Comparison of ENCODE assay signal across 28 cellular contexts in the genomic region with DNA sequence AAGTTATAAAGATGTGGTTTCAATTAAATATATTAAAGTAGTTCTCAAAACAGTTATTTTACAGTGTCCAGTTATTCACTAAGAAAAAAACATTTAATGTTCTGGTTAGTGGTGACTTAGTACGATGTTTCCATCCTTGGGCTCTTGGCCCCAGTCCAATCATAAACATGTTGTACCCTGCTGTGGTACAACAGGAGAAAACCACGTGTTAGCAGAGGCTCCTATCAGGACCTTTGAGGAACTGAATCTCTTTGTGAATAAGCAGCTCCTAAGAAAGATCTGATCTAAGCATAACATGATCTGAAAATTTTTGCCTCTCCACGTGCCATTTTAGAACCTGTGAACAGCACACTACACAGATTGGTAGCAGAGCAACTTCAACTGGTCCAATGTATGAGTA.
A peak's percentile ranks its signal among the peaks of the same experiment; 100 is the strongest.
DNase-seq lines count a peak whose midpoint lies in the region; ATAC-seq, FAIRE-seq and TF ChIP-seq lines count a peak whose summit lies in the region.
"Had no signal": no experiment of that assay in that cellular context is flagged by ENCODE, and none has a peak within 500 bp of the region (broad histone marks: within the 10 kb centered on the region; RNA-seq: fewer than 3 reads in every experiment).

No MANE protein-coding gene starts in this region.

- no peak for FAIRE-seq in bronchial epithelial cell (lab: Jason Lieb, UNC)
- FAIRE-seq: RCC 7860 had no signal

- peaks cover 0 to 16% (median 0%) of the 10 kb centered on the region in 6 donors for H3K9me3 Mint-ChIP-seq in immature natural killer cell
- H3K9me3 Mint-ChIP-seq: dendritic cell treated with granulocyte-macrophage colony-stimulating factor and Interleukin-4, amounts not matched to agents 40 ng/mL and 50 ng/mL, for 4 days; HFFc6; neural progenitor cell had no signal

- no peak overlapping the region for H3K4me3 ChIP-seq in bronchial epithelial cell (ENCODE audit: low read depth, low read length)
- H3K4me3 ChIP-seq: BLaER1, neural progenitor cell, SJSA1, tibial nerve had no signal

- H3K27me3 ChIP-seq in bronchial epithelial cell (ENCODE audit: control insufficient read depth, insufficient read depth, low read length): no peaks in the 10 kb centered on the region
- H3K27me3 ChIP-seq: BLaER1, neural progenitor cell, SJSA1, tibial nerve had no signal

- no peak overlapping the region for H3K4me3 Mint-ChIP-seq in immature natural killer cell
- H3K4me3 Mint-ChIP-seq: dendritic cell treated with granulocyte-macrophage colony-stimulating factor and Interleukin-4, amounts not matched to agents 40 ng/mL and 50 ng/mL, for 4 days; HFFc6; neural progenitor cell had no signal

- H3K36me3 ChIP-seq in bronchial epithelial cell (ENCODE audit: control insufficient read depth, insufficient read depth, low read length): no peaks in the 10 kb centered on the region
- H3K36me3 ChIP-seq: BLaER1, neural progenitor cell, SJSA1, tibial nerve had no signal

- TF ChIP-seq CTCF in bronchial epithelial cell (IDR thresholded peaks at IDR 0.05; ENCODE audit: insufficient read depth, low read length, severe bottlenecking): no peak

- no peaks in the 10 kb centered on the region for H3K36me3 Mint-ChIP-seq in immature natural killer cell
- H3K36me3 Mint-ChIP-seq: neural progenitor cell had no signal

- peaks cover 8 to 25% of the 10 kb centered on the region in 2 donors for H3K4me1 Mint-ChIP-seq in immature natural killer cell

- no peak overlapping the region for H3K27ac Mint-ChIP-seq in immature natural killer cell
- H3K27ac Mint-ChIP-seq: dendritic cell treated with granulocyte-macrophage colony-stimulating factor and Interleukin-4, amounts not matched to agents 40 ng/mL and 50 ng/mL, for 4 days; HFFc6; neural progenitor cell had no signal

- peaks cover 0 to 3% (median 0%) of the 10 kb centered on the region in 3 donors for H3K27me3 Mint-ChIP-seq in immature natural killer cell (ENCODE audit: low read depth in 3 of 3)
- H3K27me3 Mint-ChIP-seq: dendritic cell treated with granulocyte-macrophage colony-stimulating factor and Interleukin-4, amounts not matched to agents 40 ng/mL and 50 ng/mL, for 4 days had no signal

- DNase-seq in NCI-H82 (lab: John Stamatoyannopoulos, UW) (peak; percentile 46), NCI-H82 treated with DMSO at 0.1 percent for 48 hours (lab: John Stamatoyannopoulos, UW; ENCODE audit: unreplicated experiment) (no peak), NCI-H2171 treated with DMSO at 0.1 percent for 48 hours (lab: John Stamatoyannopoulos, UW) (peak; percentile 10), bronchial epithelial cell (ENCODE audit: low read depth) (peak; percentile 12), immature natural killer cell (no peak), NCI-H2029 (lab: John Stamatoyannopoulos, UW) (no peak)
- DNase-seq: activated CD4-positive, alpha-beta T cell treated with anti-CD3 and anti-CD28 coated beads, Interleukin-2, amount 50 U/mL, for 48 hours; activated naive CD4-positive, alpha-beta T cell treated with anti-CD3 and anti-CD28 coated beads, Interleukin-2, amount 50 U/mL, for 16 hours; caudate nucleus; DMS79; HFFc6; hippocampal formation; KG1; mesenchymal stem cell; MM.1S; NCI-H1694; NCI-H446 treated with DMSO at 0.1 percent for 48 hours; right cardiac atrium; stimulated activated CD4-positive, alpha-beta T cell treated with anti-CD3 and anti-CD28 coated beads, Interleukin-2, amount 100 ng/mL, for 48 hours had no signal

- ATAC-seq in GM19452 (IDR thresholded peaks at IDR 0.05; ENCODE audit: unreplicated experiment): no peak
- ATAC-seq: activated CD4-positive, CD25-positive, alpha-beta regulatory T cell treated with anti-CD3 and anti-CD28 coated beads, Interleukin-2, amount 50 U/mL, for 24 hours; left lobe of liver; right cardiac atrium had no signal

Comparison
In these comparisons a context has a peak if more than half of its experiments do, and no peak if none do; other contexts are left out.
1. DNase-seq: peak in NCI-H82 (single experiment), NCI-H2171 treated with DMSO at 0.1 percent for 48 hours (single experiment) and bronchial epithelial cell (single experiment); none in NCI-H82 treated with DMSO at 0.1 percent for 48 hours (single experiment), immature natural killer cell (0 of 3) and NCI-H2029 (single experiment).